Comparison of ENCODE assay signal across 25 cellular contexts in the genomic region with DNA sequence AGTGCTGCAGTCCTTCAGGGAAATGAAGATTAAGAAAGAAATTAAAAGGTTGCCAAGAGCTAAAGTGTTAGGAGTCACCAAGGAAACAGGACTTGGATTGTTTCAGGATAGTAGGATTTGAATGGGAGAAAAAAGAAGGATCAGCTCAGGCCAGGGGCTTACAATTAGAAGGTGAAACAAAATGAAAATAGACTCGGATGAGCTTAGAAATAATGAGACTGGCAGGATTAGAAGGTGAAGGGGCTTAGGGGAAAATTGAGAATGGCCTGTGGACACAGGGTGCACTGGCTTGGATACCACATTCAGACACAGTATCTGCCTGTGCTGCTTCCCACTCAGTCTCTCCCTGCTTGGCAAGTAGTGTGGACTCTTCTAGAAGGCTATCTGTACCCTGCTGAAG.
"Had no signal": no experiment of that assay in that cellular context is flagged by ENCODE, and none has a peak within 500 bp of the region (broad histone marks: within the 10 kb centered on the region; RNA-seq: fewer than 3 reads in every experiment).

No MANE protein-coding gene starts in this region.

- H3K36me3 ChIP-seq: breast epithelium, gastrocnemius medialis, heart left ventricle, left lung, pancreas, stomach, thoracic aorta, upper lobe of left lung had no signal

- H3K27ac Mint-ChIP-seq: activated CD8-positive, alpha-beta T cell treated with anti-CD3 and anti-CD28 coated beads for 36 hours; activated naive CD4-positive, alpha-beta T cell treated with anti-CD3 and anti-CD28 coated beads, Interleukin-2, amount 10 ng/mL, durations not matched to agents 7 days and 5 days; activated naive CD8-positive, alpha-beta T cell treated with anti-CD3 and anti-CD28 coated beads, Interleukin-2, amount 50 U/mL, for 24 hours; activated T-cell treated with anti-CD3 and anti-CD28 coated beads, Interleukin-2, amount 50 U/mL, for 24 hours; nephron progenitor cell; stimulated activated effector memory CD8-positive, alpha-beta T cell treated with anti-CD3 and anti-CD28 coated beads, Interleukin-12 subunit alpha, Interleukin-12 subunit beta, amount 100 ng/mL, for 72 hours had no signal

- DNase-seq: activated CD4-positive, alpha-beta T cell treated with anti-CD3 and anti-CD28 coated beads for 48 hours; activated CD4-positive, CD25-positive, alpha-beta regulatory T cell; activated CD8-positive, alpha-beta T cell treated with anti-CD3 and anti-CD28 coated beads for 36 hours; activated naive CD4-positive, alpha-beta T cell treated with anti-CD3 and anti-CD28 coated beads, Interleukin-2, amount 10 ng/mL, durations not matched to agents 7 days and 5 days; activated naive CD8-positive, alpha-beta T cell treated with anti-CD3 and anti-CD28 coated beads, Interleukin-2, amount 50 U/mL, for 24 hours; activated T-cell treated with anti-CD3 and anti-CD28 coated beads, Interleukin-2, amount 50 U/mL, for 24 hours; aorta; dermis blood vessel endothelial cell; gastrocnemius medialis; heart left ventricle; kidney; left lung; midbrain; nephron progenitor cell; pancreas; stimulated activated CD4-positive, alpha-beta T cell treated with anti-CD3 and anti-CD28 coated beads, Interleukin-4, amount 100 ng/mL, for 1 hour; stomach; T-helper 1 cell; T-helper 9 cell; upper lobe of left lung had no signal

- H3K9me3 ChIP-seq: breast epithelium, gastrocnemius medialis, left lung, pancreas, stomach, thoracic aorta, upper lobe of left lung had no signal

- H3K4me1 ChIP-seq: breast epithelium, gastrocnemius medialis, heart left ventricle, left lung, pancreas, stomach, upper lobe of left lung had no signal

- H3K27ac ChIP-seq: breast epithelium, gastrocnemius medialis, heart left ventricle, left lung, pancreas, stomach, thoracic aorta, upper lobe of left lung had no signal

- H3K36me3 Mint-ChIP-seq: activated naive CD4-positive, alpha-beta T cell treated with anti-CD3 and anti-CD28 coated beads, Interleukin-2, amount 10 ng/mL, durations not matched to agents 7 days and 5 days; stimulated activated effector memory CD8-positive, alpha-beta T cell treated with anti-CD3 and anti-CD28 coated beads, Interleukin-12 subunit alpha, Interleukin-12 subunit beta, amount 100 ng/mL, for 72 hours had no signal

- ATAC-seq: activated CD8-positive, alpha-beta T cell treated with anti-CD3 and anti-CD28 coated beads for 36 hours; activated naive CD8-positive, alpha-beta T cell treated with anti-CD3 and anti-CD28 coated beads, Interleukin-2, amount 50 U/mL, for 24 hours; gastrocnemius medialis; heart left ventricle; left lung; pancreas; sciatic nerve; stimulated activated effector memory CD8-positive, alpha-beta T cell treated with anti-CD3 and anti-CD28 coated beads, Interleukin-12 subunit alpha, Interleukin-12 subunit beta, amount 100 ng/mL, for 72 hours had no signal

- H3K9me3 Mint-ChIP-seq: activated CD8-positive, alpha-beta T cell treated with anti-CD3 and anti-CD28 coated beads for 36 hours; activated naive CD4-positive, alpha-beta T cell treated with anti-CD3 and anti-CD28 coated beads, Interleukin-2, amount 10 ng/mL, durations not matched to agents 7 days and 5 days; activated naive CD8-positive, alpha-beta T cell treated with anti-CD3 and anti-CD28 coated beads, Interleukin-2, amount 50 U/mL, for 24 hours; activated T-cell treated with anti-CD3 and anti-CD28 coated beads, Interleukin-2, amount 50 U/mL, for 24 hours had no signal

- H3K4me1 Mint-ChIP-seq: activated naive CD4-positive, alpha-beta T cell treated with anti-CD3 and anti-CD28 coated beads, Interleukin-2, amount 10 ng/mL, durations not matched to agents 7 days and 5 days had no signal

- FAIRE-seq: kidney, pancreas had no signal

- H3K4me3 Mint-ChIP-seq: activated CD8-positive, alpha-beta T cell treated with anti-CD3 and anti-CD28 coated beads for 36 hours; activated naive CD4-positive, alpha-beta T cell treated with anti-CD3 and anti-CD28 coated beads, Interleukin-2, amount 10 ng/mL, durations not matched to agents 7 days and 5 days; activated naive CD8-positive, alpha-beta T cell treated with anti-CD3 and anti-CD28 coated beads, Interleukin-2, amount 50 U/mL, for 24 hours; activated T-cell treated with anti-CD3 and anti-CD28 coated beads, Interleukin-2, amount 50 U/mL, for 24 hours; nephron progenitor cell; stimulated activated effector memory CD8-positive, alpha-beta T cell treated with anti-CD3 and anti-CD28 coated beads, Interleukin-12 subunit alpha, Interleukin-12 subunit beta, amount 100 ng/mL, for 72 hours had no signal

- H3K4me2 ChIP-seq: smooth muscle cell had no signal

- H3K4me3 ChIP-seq: breast epithelium, gastrocnemius medialis, heart left ventricle, left lung, pancreas, smooth muscle cell, stomach, thoracic aorta, upper lobe of left lung had no signal

- H3K27me3 ChIP-seq: breast epithelium, gastrocnemius medialis, left lung, upper lobe of left lung had no signal
